Comparison of ENCODE assay signal across 9 cellular contexts in genomic region chr4:4502694-4503311, GRCh38. TPM values are rescaled to one million over a fixed set of nuclear protein-coding genes. Genes with fewer than 3 reads are reported as not detected.
DNase-seq lines count a peak whose midpoint lies in the region; ATAC-seq and TF ChIP-seq lines count a peak whose summit lies in the region.
"Had no signal": no experiment of that assay in that cellular context is flagged by ENCODE, and none has a peak within 500 bp of the region (broad histone marks: within the 10 kb centered on the region; RNA-seq: fewer than 3 reads in every experiment).

No MANE protein-coding gene starts in this region.

- H3K4me3 ChIP-seq in DOHH2 (ENCODE audit: low read length), result peak overlapping the region; percentile 28

- no peak overlapping the region for H3K27ac ChIP-seq in DOHH2 (ENCODE audit: low read depth, low read length)

- peak overlapping the region; percentile 49 for H3K4me2 ChIP-seq in DOHH2 (ENCODE audit: low read length)

- TF ChIP-seq CTCF in DOHH2 (IDR thresholded peaks at IDR 0.05; ENCODE audit: low read depth, low read length, poor library complexity, severe bottlenecking), result no peak

- H3K9me3 ChIP-seq in DOHH2 (ENCODE audit: control insufficient read depth, insufficient read depth, low read length), result no peaks in the 10 kb centered on the region

- intact Hi-C loops in cardiac septum (cut with DNase I), result no loop called here

- 0 out of 2 replicates have a peak, but pooled peaks cover 7% of the 10 kb centered on the region for H3F3A ChIP-seq in DOHH2 (ENCODE audit: control insufficient read depth, insufficient read depth)

- peaks cover 30% of the 10 kb centered on the region for H3K79me2 ChIP-seq in DOHH2 (ENCODE audit: control insufficient read depth, low read length)

- H3K36me3 ChIP-seq in DOHH2 (ENCODE audit: control insufficient read depth, low read length), result no peaks in the 10 kb centered on the region

- no peaks in the 10 kb centered on the region for H3K27me3 ChIP-seq in DOHH2 (ENCODE audit: control insufficient read depth, low read length)

- no peaks in the 10 kb centered on the region for H3K9me2 ChIP-seq in DOHH2 (replicated peaks; ENCODE audit: control insufficient read depth, low read length)

- peak; percentile 32 to 34 for DNase-seq in activated T-cell treated with anti-CD3 and anti-CD28 coated beads, Interleukin-2, amount 50 U/mL, for 48 hours
- DNase-seq in myocyte (ENCODE audit: low read depth) (peak; percentile 20), NCI-H1436 treated with DMSO at 0.1 percent for 48 hours (lab: John Stamatoyannopoulos, UW) (no peak), cardiac septum (ENCODE audit: low spot score) (no peak), NCI-H146 (lab: John Stamatoyannopoulos, UW) (no peak)
- DNase-seq: left cardiac atrium had no signal

- ATAC-seq in HG02759 (IDR thresholded peaks at IDR 0.05; ENCODE audit: unreplicated experiment) (peak; percentile 72), GM19455 (IDR thresholded peaks at IDR 0.05; ENCODE audit: unreplicated experiment) (no peak)

- H4K20me1 ChIP-seq in DOHH2 (ENCODE audit: control insufficient read depth, insufficient read depth, low read depth, low read length), result no peaks in the 10 kb centered on the region

- peaks cover 11% of the 10 kb centered on the region for H3K4me1 ChIP-seq in DOHH2 (ENCODE audit: control insufficient read depth, low read length)

RNA-seq across cellular contexts. Expression of gene STX18, which starts 39.0 kb away (rescaled TPM):
- 24.3 and 29.4 TPM in 2 replicates for total RNA-seq in myocyte
- 21.2 TPM for polyA plus RNA-seq in myocyte (2012)
- total RNA-seq in cardiac septum, result 17.2 TPM

Comparison
In these comparisons a context has a peak if more than half of its experiments do, and no peak if none do; other contexts are left out.
1. DNase-seq: peak in activated T-cell treated with anti-CD3 and anti-CD28 coated beads, Interleukin-2, amount 50 U/mL, for 48 hours (2 of 2) and myocyte (single experiment); none in NCI-H1436 treated with DMSO at 0.1 percent for 48 hours (single experiment), cardiac septum (single experiment) and NCI-H146 (single experiment).